ENCODE assay signal across 14 cellular contexts in the genomic region with DNA sequence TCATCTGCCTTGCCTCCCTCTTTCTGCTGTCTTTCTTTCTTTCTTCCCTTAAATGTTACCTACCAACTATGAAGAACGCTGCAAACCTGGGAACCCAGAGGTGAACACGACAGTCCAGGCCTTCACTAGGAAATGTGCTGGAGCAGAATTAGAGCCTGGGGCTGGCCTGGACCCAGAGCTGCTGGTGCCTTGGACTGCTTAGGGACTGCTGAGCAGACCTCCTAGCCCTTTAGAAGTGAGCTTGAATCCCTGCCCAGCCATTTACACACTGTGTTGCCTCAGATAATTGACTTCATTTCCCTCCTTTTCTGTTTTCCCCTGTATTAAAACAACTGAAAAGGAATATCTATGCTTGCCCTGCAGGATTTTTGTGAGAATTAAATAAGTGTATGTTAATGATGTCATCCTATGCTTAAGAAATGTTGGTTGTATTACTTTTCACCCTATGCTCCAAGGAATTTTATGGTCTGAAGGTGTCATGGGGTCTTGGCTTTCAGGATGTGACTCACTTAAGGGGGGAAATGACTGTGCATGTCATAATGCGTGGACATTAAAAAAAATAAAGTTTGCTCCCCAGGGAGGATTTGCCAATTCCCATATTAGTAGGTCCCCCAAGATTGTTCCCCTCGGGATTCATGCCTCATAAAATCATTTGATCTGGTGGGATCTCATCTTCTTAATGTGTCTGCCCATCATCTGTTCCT. TPM values are rescaled to one million over a fixed set of nuclear protein-coding genes. Genes with fewer than 3 reads are reported as not detected.
DNase-seq lines count a peak whose midpoint lies in the region; ATAC-seq and TF ChIP-seq lines count a peak whose summit lies in the region.
"Had no signal": no experiment of that assay in that cellular context is flagged by ENCODE, and none has a peak within 500 bp of the region (broad histone marks: within the 10 kb centered on the region; RNA-seq: fewer than 3 reads in every experiment).

No MANE protein-coding gene starts in this region.

- no peak overlapping the region for H3K4me3 Mint-ChIP-seq in T-helper 17 cell
- H3K4me3 Mint-ChIP-seq: activated naive CD4-positive, alpha-beta T cell treated with anti-CD3 and anti-CD28 coated beads, Interleukin-2, amount 10 ng/mL, durations not matched to agents 7 days and 5 days had no signal

- no peaks in the 10 kb centered on the region for H3K9me3 ChIP-seq in T-helper 17 cell (ENCODE audit: control insufficient read depth, low read length, poor library complexity, severe bottlenecking)
- H3K9me3 ChIP-seq: prostate gland had no signal

- DNase-seq in H4 (ENCODE audit: low spot score): peak; percentile 35
- DNase-seq in T-helper 17 cell: no peak
- peak; percentile 79 for DNase-seq in fibroblast of the aortic adventitia (ENCODE audit: low read depth)
- DNase-seq in renal cortical epithelial cell (ENCODE audit: low read depth): peak; percentile 89
- DNase-seq in activated CD4-positive, alpha-beta T cell treated with anti-CD3 and anti-CD28 coated beads, Interleukin-2, amount 50 U/mL, for 1 hour: no peak
- DNase-seq: activated naive CD4-positive, alpha-beta T cell treated with anti-CD3 and anti-CD28 coated beads, Interleukin-2, amount 10 ng/mL, durations not matched to agents 7 days and 5 days; COR-L47; Karpas-422; NCI-H2171 treated with DMSO at 0.1 percent for 48 hours had no signal

- H3K27me3 Mint-ChIP-seq in T-helper 17 cell: peaks cover 15% of the 10 kb centered on the region
- H3K27me3 Mint-ChIP-seq: activated naive CD4-positive, alpha-beta T cell treated with anti-CD3 and anti-CD28 coated beads, Interleukin-2, amount 10 ng/mL, durations not matched to agents 7 days and 5 days had no signal

- TF ChIP-seq CTCF in fibroblast of the aortic adventitia (IDR thresholded peaks at IDR 0.05; ENCODE audit: insufficient read depth, low read length): no peak

- peak overlapping the region; percentile 41 for H3K27ac Mint-ChIP-seq in T-helper 17 cell
- H3K27ac Mint-ChIP-seq: activated naive CD4-positive, alpha-beta T cell treated with anti-CD3 and anti-CD28 coated beads, Interleukin-2, amount 10 ng/mL, durations not matched to agents 7 days and 5 days had no signal

- H3K4me1 Mint-ChIP-seq in T-helper 17 cell: peaks cover 13% of the 10 kb centered on the region

- H3K4me3 ChIP-seq in fibroblast of the aortic adventitia (ENCODE audit: low read depth, low read length): no peak overlapping the region
- H3K4me3 ChIP-seq: prostate gland had no signal

- no peaks in the 10 kb centered on the region for H3K36me3 Mint-ChIP-seq in T-helper 17 cell (ENCODE audit: low read depth)
- H3K36me3 Mint-ChIP-seq: activated naive CD4-positive, alpha-beta T cell treated with anti-CD3 and anti-CD28 coated beads, Interleukin-2, amount 10 ng/mL, durations not matched to agents 7 days and 5 days had no signal

- ATAC-seq in T-helper 17 cell (no peak), GM21723 (IDR thresholded peaks at IDR 0.05; ENCODE audit: unreplicated experiment) (no peak), GM21576 (IDR thresholded peaks at IDR 0.05; ENCODE audit: unreplicated experiment) (no peak), HG02870 (IDR thresholded peaks at IDR 0.05; ENCODE audit: unreplicated experiment) (no peak)

RNA-seq across cellular contexts. Expression of gene CDH13, which starts 11.5 kb away (rescaled TPM):
- total RNA-seq in H4 (2014; rRNA removed; shearing (Covaris generic)): 0.51 TPM in 1 of 2 replicates, not detected in the other
- total RNA-seq in T-helper 17 cell (not detected), fibroblast of the aortic adventitia (ENCODE audit: low replicate concordance) (55.7 and 58.0 TPM in 2 replicates), renal cortical epithelial cell (22.9 and 45.0 TPM in 2 replicates)
- total RNA-seq: activated CD8-positive, alpha-beta memory T cell treated with anti-CD3 and anti-CD28 coated beads for 36 hours had no signal

Comparison
In these comparisons a context has a peak if more than half of its experiments do, and no peak if none do; other contexts are left out.
1. DNase-seq: peak in H4 (single experiment), fibroblast of the aortic adventitia (single experiment) and renal cortical epithelial cell (single experiment); none in T-helper 17 cell (0 of 3) and activated CD4-positive, alpha-beta T cell treated with anti-CD3 and anti-CD28 coated beads, Interleukin-2, amount 50 U/mL, for 1 hour (single experiment).
2. RNA of gene CDH13, which starts 11.5 kb away (total RNA-seq): 55.7 to 58.0 TPM in fibroblast of the aortic adventitia and 22.9 to 45.0 TPM in renal cortical epithelial cell; 0.51 TPM in H4 and not detected in T-helper 17 cell; every median in the first group is over 10 times any median in the second.